In genomic region chr22:24065014-24065413, GRCh38 we compare ENCODE assay signal across 15 cellular contexts. TPM values are rescaled to one million over a fixed set of nuclear protein-coding genes. Genes with fewer than 3 reads are reported as not detected.
"Had no signal": no experiment of that assay in that cellular context is flagged by ENCODE, and none has a peak within 500 bp of the region (broad histone marks: within the 10 kb centered on the region; RNA-seq: fewer than 3 reads in every experiment).

No MANE protein-coding gene starts in this region.

RNA-seq across cellular contexts. Expression of gene GSTT4, which starts 59.8 kb away (rescaled TPM):
- total RNA-seq: activated B cell treated with CpG ODN at 0.5 μM for 24 hours; activated CD4-positive, alpha-beta memory T cell treated with anti-CD3 and anti-CD28 coated beads for 36 hours; activated CD4-positive, alpha-beta memory T cell treated with anti-CD3 and anti-CD28 coated beads, Interleukin-2, amount 10 ng/mL, durations not matched to agents 7 days and 5 days; activated CD4-positive, alpha-beta T cell treated with anti-CD3 and anti-CD28 coated beads for 36 hours; activated CD4-positive, alpha-beta T cell treated with anti-CD3 and anti-CD28 coated beads, Interleukin-2, amount 10 ng/mL, durations not matched to agents 24 days and 14 days; activated CD4-positive, alpha-beta T cell treated with anti-CD3 and anti-CD28 coated beads, Interleukin-2, amount 10 ng/mL, durations not matched to agents 7 days and 5 days; activated CD8-positive, alpha-beta memory T cell treated with anti-CD3 and anti-CD28 coated beads for 36 hours; activated CD8-positive, alpha-beta memory T cell treated with anti-CD3 and anti-CD28 coated beads, Interleukin-2, amount 10 ng/mL, durations not matched to agents 7 days and 5 days; activated CD8-positive, alpha-beta T cell treated with anti-CD3 and anti-CD28 coated beads for 36 hours; activated CD8-positive, alpha-beta T cell treated with anti-CD3 and anti-CD28 coated beads, Interleukin-2, amount 10 ng/mL, durations not matched to agents 7 days and 5 days; T-cell; T-helper 1 cell treated with Interleukin-12 subunit alpha and Interleukin-12 subunit beta and Interleukin-4 antibody, amounts not matched to agents 30 ng/mL and 1 ng/mL, for 36 hours; T-helper 17 cell; T-helper 2 cell treated with Interferon-gamma antibody and Interleukin-4, amounts not matched to agents 100 ng/mL and 5 ng/mL, for 36 hours; WTC11 had no signal
